Comparison of ENCODE assay signal across 18 cellular contexts in the genomic region with DNA sequence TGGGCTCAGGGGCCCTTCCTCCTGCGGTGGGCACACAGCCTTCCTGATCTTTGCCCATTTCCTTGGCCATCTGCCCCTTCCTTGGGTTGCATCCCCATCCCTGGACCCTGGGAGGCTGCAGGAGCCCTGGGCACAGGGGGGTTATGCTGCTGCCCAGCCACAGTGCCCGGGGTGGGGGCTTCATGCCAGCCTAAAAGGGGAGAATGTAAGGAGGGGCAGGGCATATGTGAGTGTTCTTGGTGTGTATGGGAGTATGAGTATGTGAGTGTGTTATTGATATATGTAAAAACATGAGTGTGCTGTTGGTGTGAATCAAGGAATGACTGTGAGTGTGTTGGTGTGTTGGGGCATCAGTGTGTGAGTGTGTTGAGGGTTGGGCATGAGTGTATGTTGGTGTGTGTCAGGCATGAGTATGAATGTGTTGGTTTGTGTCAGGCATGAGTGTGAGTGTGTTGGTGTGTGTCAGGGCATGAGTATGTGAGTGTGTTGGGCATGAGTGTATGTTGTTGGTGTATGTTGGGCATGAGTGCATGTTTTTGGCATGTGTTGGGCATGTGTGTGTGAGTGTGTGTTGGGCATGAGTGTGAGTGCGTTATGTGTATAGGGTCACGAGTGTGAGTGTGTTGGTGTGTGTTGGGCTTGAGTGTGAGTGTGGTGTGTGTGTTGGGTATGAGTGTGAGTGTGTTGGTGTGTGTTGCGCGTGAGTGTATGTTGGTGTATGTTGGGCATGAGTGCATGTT. TPM values are rescaled to one million over a fixed set of nuclear protein-coding genes. Genes with fewer than 3 reads are reported as not detected.
DNase-seq lines count a peak whose midpoint lies in the region; ATAC-seq, FAIRE-seq and TF ChIP-seq lines count a peak whose summit lies in the region.
"Had no signal": no experiment of that assay in that cellular context is flagged by ENCODE, and none has a peak within 500 bp of the region (broad histone marks: within the 10 kb centered on the region; RNA-seq: fewer than 3 reads in every experiment).

No MANE protein-coding gene starts in this region.

- intact Hi-C loops in GM12878 (cut with micrococcal nuclease; ENCODE audit: unreplicated experiment): no loop called here
- intact Hi-C loops in upper lobe of right lung (cut with DNase I): no loop called here
- intact Hi-C loops in kidney (cut with DNase I): no loop called here

- no peak overlapping the region for H2AFZ ChIP-seq in GM12878 (ENCODE audit: control insufficient read depth, low read depth, low read length)

- H3K27me3 ChIP-seq in GM12878 (replicated peaks in 1 of 2; ENCODE audit: control insufficient read depth in 2 of 2, insufficient read depth in 2 of 2, low read length in 1 of 2) (no peaks in the 10 kb centered on the region), upper lobe of right lung (no peaks in the 10 kb centered on the region), small intestine (ENCODE audit: control insufficient read depth in 2 of 2, insufficient read depth in 2 of 2, low read length in 2 of 2) (no peaks in the 10 kb centered on the region)
- H3K27me3 ChIP-seq: BE2C had no signal

- H3K4me2 ChIP-seq in GM12878 (ENCODE audit: control insufficient read depth, insufficient read depth): no peak overlapping the region

- no peak overlapping the region for H3K27ac ChIP-seq in GM12878 (ENCODE audit: control insufficient read depth, insufficient read depth)
- H3K27ac ChIP-seq in upper lobe of right lung: no peak overlapping the region
- no peak overlapping the region for H3K27ac ChIP-seq in kidney (ENCODE audit: low read depth in 2 of 2, low read length in 2 of 2)
- H3K27ac ChIP-seq in small intestine (ENCODE audit: low read depth in 1 of 2, low read length in 1 of 2): no peak overlapping the region

- H3K9me3 ChIP-seq in GM12878 (replicated peaks; ENCODE audit: control insufficient read depth, insufficient read depth, low read length): no peaks in the 10 kb centered on the region; the same call in 2 of the 3 replicates
- H3K9me3 ChIP-seq in upper lobe of right lung: no peaks in the 10 kb centered on the region
- no peaks in the 10 kb centered on the region for H3K9me3 ChIP-seq in kidney (ENCODE audit: control insufficient read depth in 1 of 2, low read length in 2 of 2)
- H3K9me3 ChIP-seq in small intestine (ENCODE audit: control insufficient read depth, low read depth): no peaks in the 10 kb centered on the region
- H3K9me3 ChIP-seq: BE2C, Caco-2 had no signal

- H3K4me3 ChIP-seq in GM12878 (no peak overlapping the region), upper lobe of right lung (no peak overlapping the region), kidney (ENCODE audit: low read length in 2 of 2) (no peak overlapping the region), small intestine (ENCODE audit: low read depth in 1 of 2, low read length in 2 of 2) (no peak overlapping the region)

- no peaks in the 10 kb centered on the region for H3K79me2 ChIP-seq in GM12878 (ENCODE audit: control insufficient read depth, insufficient read depth, low read length)

- POLR2A ChIA-PET in WTC11 (lab: Charles Lee) (no interaction called here), GM12878 (lab: Charles Lee) (no interaction called here)

- H3K36me3 Mint-ChIP-seq in WTC11: peaks cover 7% of the 10 kb centered on the region
- no peaks in the 10 kb centered on the region for H3K36me3 Mint-ChIP-seq in natural killer cell treated with Interleukin-12 subunit alpha and Interleukin-12 subunit beta and Interleukin-15 and Interleukin-18, amount 100 ng/mL, for 72 hours
- H3K36me3 Mint-ChIP-seq: CD4-positive, CD25-positive, alpha-beta regulatory T cell; IgD-negative memory B cell had no signal

- H3K4me1 ChIP-seq in GM12878 (ENCODE audit: control insufficient read depth, insufficient read depth, low read length) (no peaks in the 10 kb centered on the region), upper lobe of right lung (no peaks in the 10 kb centered on the region), kidney (ENCODE audit: control insufficient read depth in 1 of 2, insufficient read depth in 1 of 2, low read depth in 1 of 2, low read length in 2 of 2) (no peaks in the 10 kb centered on the region), small intestine (ENCODE audit: control insufficient read depth in 2 of 2, insufficient read depth in 1 of 2, low read depth in 1 of 2, low read length in 1 of 2) (no peaks in the 10 kb centered on the region)
- H3K4me1 ChIP-seq: BE2C, Caco-2 had no signal

- TF ChIP-seq EP300 in GM12878 (IDR thresholded peaks at IDR 0.05; ENCODE audit: borderline replicate concordance in 1 of 2, control insufficient read depth in 1 of 2, low read depth in 2 of 2, low read length in 2 of 2): no peak

- H3K27ac Mint-ChIP-seq in WTC11: no peak overlapping the region
- H3K27ac Mint-ChIP-seq in natural killer cell treated with Interleukin-12 subunit alpha and Interleukin-12 subunit beta and Interleukin-15 and Interleukin-18, amount 100 ng/mL, for 72 hours: no peak overlapping the region
- H3K27ac Mint-ChIP-seq: CD4-positive, CD25-positive, alpha-beta regulatory T cell; H9; IgD-negative memory B cell had no signal

- peaks cover 12% of the 10 kb centered on the region for H3K9me3 Mint-ChIP-seq in WTC11
- H3K9me3 Mint-ChIP-seq in natural killer cell treated with Interleukin-12 subunit alpha and Interleukin-12 subunit beta and Interleukin-15 and Interleukin-18, amount 100 ng/mL, for 72 hours: no peaks in the 10 kb centered on the region
- H3K9me3 Mint-ChIP-seq: CD4-positive, CD25-positive, alpha-beta regulatory T cell; IgD-negative memory B cell had no signal

- RAD21 ChIA-PET in GM12878 (lab: Charles Lee; ENCODE audit: unreplicated experiment): no interaction called here

- no peak overlapping the region for H3K9ac ChIP-seq in GM12878 (ENCODE audit: control insufficient read depth, insufficient read depth, low read length)
- H3K9ac ChIP-seq in kidney (ENCODE audit: low read length in 2 of 2): no peak overlapping the region

- TF ChIP-seq CTCF in WTC11 (IDR thresholded peaks at IDR 0.05) (no peak), GM12878 (IDR thresholded peaks at IDR 0.05 in 2 of 3, conservative IDR thresholded peaks at IDR 0.05 in 1 of 3; ENCODE audit: control insufficient read depth in 2 of 3, extremely low read depth in 1 of 3, insufficient read depth in 1 of 3, low read depth in 3 of 3, low read length in 3 of 3) (no peak), upper lobe of right lung (IDR thresholded peaks at IDR 0.05) (no peak), kidney (IDR thresholded peaks at IDR 0.05; ENCODE audit: borderline replicate concordance, extremely low read depth, insufficient read depth) (no peak)

- 61% methylated on average over 6 of the region's 6 CpGs for WGBS in GM12878 (ENCODE audit: insufficient coverage, insufficient replicate concordance, low lambda C conversion rate, missing lambda C conversion rate)
- 67 to 78% (median 69%) methylated on average over 6 of the region's 6 CpGs for WGBS in small intestine, 3 donors

- H3K4me1 Mint-ChIP-seq in WTC11: peaks cover 37% of the 10 kb centered on the region
- H3K4me1 Mint-ChIP-seq in natural killer cell treated with Interleukin-12 subunit alpha and Interleukin-12 subunit beta and Interleukin-15 and Interleukin-18, amount 100 ng/mL, for 72 hours (ENCODE audit: low read depth in 2 of 2): peaks cover 0 to 5% of the 10 kb centered on the region in 2 donors
- H3K4me1 Mint-ChIP-seq: CD4-positive, CD25-positive, alpha-beta regulatory T cell; IgD-negative memory B cell had no signal

- no peaks in the 10 kb centered on the region for H3K36me3 ChIP-seq in GM12878 (ENCODE audit: control insufficient read depth in 2 of 2, insufficient read depth in 2 of 2, low read length in 1 of 2)
- no peaks in the 10 kb centered on the region for H3K36me3 ChIP-seq in upper lobe of right lung
- H3K36me3 ChIP-seq in kidney (ENCODE audit: control insufficient read depth in 1 of 2, insufficient read depth in 2 of 2, low read length in 2 of 2): no peaks in the 10 kb centered on the region
- H3K36me3 ChIP-seq in small intestine (ENCODE audit: control insufficient read depth in 2 of 2, insufficient read depth in 2 of 2, low read length in 2 of 2): no peaks in the 10 kb centered on the region
- H3K36me3 ChIP-seq: BE2C had no signal

- in situ Hi-C loops in GM12878 (cut with MboI): loop anchor here (10.0 kb wide), 1 partner anchor 61 kb away; no protein-coding TSS in a partner anchor

- BruUV-seq in GM12878 (replicated peaks; lab: Mats Ljungman, UMichigan): no TSS peak

- peaks cover 40% of the 10 kb centered on the region for H3K27me3 Mint-ChIP-seq in WTC11 (ENCODE audit: low read depth)
- no peaks in the 10 kb centered on the region for H3K27me3 Mint-ChIP-seq in natural killer cell treated with Interleukin-12 subunit alpha and Interleukin-12 subunit beta and Interleukin-15 and Interleukin-18, amount 100 ng/mL, for 72 hours
- H3K27me3 Mint-ChIP-seq: CD4-positive, CD25-positive, alpha-beta regulatory T cell; IgD-negative memory B cell had no signal

- ATAC-seq in WTC11: no peak
- ATAC-seq in GM12878: no peak
- ATAC-seq in natural killer cell treated with Interleukin-12 subunit alpha and Interleukin-12 subunit beta and Interleukin-15 and Interleukin-18, amount 100 ng/mL, for 72 hours: peak; percentile 13 to 40
- ATAC-seq in upper lobe of right lung: peak; percentile 22

- TF ChIP-seq POLR2A in GM12878 (IDR thresholded peaks at IDR 0.05; ENCODE audit: low read depth, low read length): no peak

- SMC1A ChIA-PET in GM12878 (lab: Charles Lee; ENCODE audit: uncharacterized antibody, unreplicated experiment): no interaction called here

- H3K4me3 Mint-ChIP-seq in WTC11: no peak overlapping the region
- H3K4me3 Mint-ChIP-seq in natural killer cell treated with Interleukin-12 subunit alpha and Interleukin-12 subunit beta and Interleukin-15 and Interleukin-18, amount 100 ng/mL, for 72 hours: no peak overlapping the region
- H3K4me3 Mint-ChIP-seq: CD4-positive, CD25-positive, alpha-beta regulatory T cell; H9; IgD-negative memory B cell had no signal

- FAIRE-seq in GM12878 (lab: Jason Lieb, UNC): no peak
- FAIRE-seq in kidney (lab: Jason Lieb, UNC): no peak
- no peak for FAIRE-seq in small intestine (lab: Jason Lieb, UNC)
- FAIRE-seq: A204.1, D721Med, G401.6 had no signal

- CTCF ChIA-PET in WTC11 (lab: Charles Lee): no interaction called here
- CTCF ChIA-PET in GM12878 (lab: Yijun Ruan, JAX): no interaction called here

- DNase-seq in WTC11 (ENCODE audit: low spot score) (no peak), GM12878 (ENCODE audit: low read depth, low spot score) (no peak), upper lobe of right lung (no peak), kidney (no peak), small intestine (no peak), GM03348 (ENCODE audit: low spot score) (no peak)
- no peak for DNase-seq in natural killer cell treated with Interleukin-12 subunit alpha and Interleukin-12 subunit beta and Interleukin-15 and Interleukin-18, amount 100 ng/mL, for 72 hours (ENCODE audit: low spot score)
- DNase-seq: ACHN; BE2C; C1 segment of cervical spinal cord; Caco-2; CD4-positive, CD25-positive, alpha-beta regulatory T cell; GOT3; H9 had no signal

- TF ChIP-seq RAD21 in GM12878 (IDR thresholded peaks at IDR 0.05; ENCODE audit: insufficient read depth, low read depth, low read length): no peak

- H4K20me1 ChIP-seq in GM12878 (ENCODE audit: control insufficient read depth, insufficient read depth): no peaks in the 10 kb centered on the region

RNA-seq across cellular contexts. Expression of a gene that starts 14.7 kb away (rescaled TPM):
- total RNA-seq in WTC11 (2021) (not detected in 3 replicates), GM12878 (2014; rRNA removed) (not detected in 2 replicates), GM12878 (2014; rRNA removed; fragmentation: Illumina TruSeq; extraction: Trizol) (not detected in 2 replicates), GM12878 (2021) (not detected in 2 replicates), upper lobe of right lung (not detected), kidney (not detected)
- total RNA-seq in GM12878 (2013; cell fraction: nucleolus; rRNA removed): not detected in 2 replicates
- polyA plus RNA-seq in GM12878 (2011; ENCODE audit: low read depth): not detected
- polyA plus RNA-seq in GM12878 (2011; rRNA removed) (not detected in 2 replicates), GM12878 (2014; fragmentation: Illumina TruSeq; extraction: Trizol) (not detected in 2 replicates), GM12878 (2014; fragmentation: Nextera tagmentation; extraction: Ambion mirVana) (not detected), GM12878 (2014; rRNA removed) (not detected in 2 replicates), GM12878 (2016; fragmentation: Nextera tagmentation; extraction: Ambion mirVana) (not detected), kidney (ENCODE audit: insufficient read depth, low read depth, low replicate concordance) (not detected), small intestine (not detected)
- polyA plus RNA-seq in GM12878 (2011; cell fraction: cytosol; rRNA removed): not detected in 2 replicates
- not detected in 2 replicates for polyA plus RNA-seq in GM12878 (2011; cell fraction: nucleus; rRNA removed)
- not detected in 2 replicates for polyA plus RNA-seq in GM12878 (2012)
- not detected in 2 replicates for polyA minus RNA-seq in GM12878 (2011; rRNA and poly(A)+ RNA removed)
- polyA minus RNA-seq in GM12878 (2011; cell fraction: cytosol; rRNA and poly(A)+ RNA removed): not detected in 2 replicates
- polyA minus RNA-seq in GM12878 (2011; cell fraction: nucleus; rRNA and poly(A)+ RNA removed): not detected in 2 replicates
- not detected for total RNA-seq in natural killer cell treated with Interleukin-12 subunit alpha and Interleukin-12 subunit beta and Interleukin-15 and Interleukin-18, amount 100 ng/mL, for 72 hours
- total RNA-seq: Caco-2; CD4-positive, CD25-positive, alpha-beta regulatory T cell; H9 had no signal
- polyA plus RNA-seq: CD4-positive, CD25-positive, alpha-beta regulatory T cell; IgD-negative memory B cell had no signal

RNA-seq across cellular contexts. Expression of a gene that starts 23.5 kb away (rescaled TPM):
- not detected in 3 replicates for total RNA-seq in WTC11 (2021)
- not detected in 2 replicates for total RNA-seq in GM12878 (2013; cell fraction: nucleolus; rRNA removed)
- not detected in 2 replicates for total RNA-seq in GM12878 (2014; rRNA removed)
- not detected in 2 replicates for total RNA-seq in GM12878 (2014; rRNA removed; fragmentation: Illumina TruSeq; extraction: Trizol)
- total RNA-seq in GM12878 (2021): not detected in 2 replicates
- polyA plus RNA-seq in GM12878 (2011; ENCODE audit: low read depth): not detected
- 0.33 and 0.35 TPM in 2 replicates for polyA plus RNA-seq in GM12878 (2011; rRNA removed)
- polyA plus RNA-seq in GM12878 (2011; cell fraction: cytosol; rRNA removed): 0.27 and 0.39 TPM in 2 replicates
- polyA plus RNA-seq in GM12878 (2011; cell fraction: nucleus; rRNA removed): not detected in 2 replicates
- not detected in 2 replicates for polyA plus RNA-seq in GM12878 (2012)
- not detected in 2 replicates for polyA plus RNA-seq in GM12878 (2014; fragmentation: Illumina TruSeq; extraction: Trizol)
- not detected for polyA plus RNA-seq in GM12878 (2014; fragmentation: Nextera tagmentation; extraction: Ambion mirVana)
- not detected in 2 replicates for polyA plus RNA-seq in GM12878 (2014; rRNA removed)
- not detected for polyA plus RNA-seq in GM12878 (2016; fragmentation: Nextera tagmentation; extraction: Ambion mirVana)
- not detected in 2 replicates for polyA minus RNA-seq in GM12878 (2011; rRNA and poly(A)+ RNA removed)
- polyA minus RNA-seq in GM12878 (2011; cell fraction: cytosol; rRNA and poly(A)+ RNA removed): not detected in 2 replicates
- polyA minus RNA-seq in GM12878 (2011; cell fraction: nucleus; rRNA and poly(A)+ RNA removed): not detected in 2 replicates
- total RNA-seq in natural killer cell treated with Interleukin-12 subunit alpha and Interleukin-12 subunit beta and Interleukin-15 and Interleukin-18, amount 100 ng/mL, for 72 hours: not detected
- not detected for total RNA-seq in upper lobe of right lung
- total RNA-seq in kidney: not detected
- polyA plus RNA-seq in kidney (ENCODE audit: insufficient read depth, low read depth, low replicate concordance): not detected
- polyA plus RNA-seq in small intestine: not detected
- total RNA-seq: Caco-2; CD4-positive, CD25-positive, alpha-beta regulatory T cell; H9 had no signal
- polyA plus RNA-seq: CD4-positive, CD25-positive, alpha-beta regulatory T cell; IgD-negative memory B cell had no signal

RNA-seq across cellular contexts. Expression of a gene that starts 36.7 kb away (rescaled TPM):
- total RNA-seq in WTC11 (2021): not detected in 3 replicates
- total RNA-seq in GM12878 (2013; cell fraction: nucleolus; rRNA removed): not detected in 2 replicates
- total RNA-seq in GM12878 (2014; rRNA removed): not detected in 2 replicates
- not detected in 2 replicates for total RNA-seq in GM12878 (2014; rRNA removed; fragmentation: Illumina TruSeq; extraction: Trizol)
- total RNA-seq in GM12878 (2021): not detected in 2 replicates
- not detected for polyA plus RNA-seq in GM12878 (2011; ENCODE audit: low read depth)
- polyA plus RNA-seq in GM12878 (2011; rRNA removed): not detected in 2 replicates
- not detected in 2 replicates for polyA plus RNA-seq in GM12878 (2011; cell fraction: cytosol; rRNA removed)
- not detected in 2 replicates for polyA plus RNA-seq in GM12878 (2011; cell fraction: nucleus; rRNA removed)
- polyA plus RNA-seq in GM12878 (2012): not detected in 2 replicates
- not detected in 2 replicates for polyA plus RNA-seq in GM12878 (2014; fragmentation: Illumina TruSeq; extraction: Trizol)
- polyA plus RNA-seq in GM12878 (2014; fragmentation: Nextera tagmentation; extraction: Ambion mirVana): not detected
- polyA plus RNA-seq in GM12878 (2014; rRNA removed): not detected in 2 replicates
- not detected for polyA plus RNA-seq in GM12878 (2016; fragmentation: Nextera tagmentation; extraction: Ambion mirVana)
- not detected in 2 replicates for polyA minus RNA-seq in GM12878 (2011; rRNA and poly(A)+ RNA removed)
- polyA minus RNA-seq in GM12878 (2011; cell fraction: cytosol; rRNA and poly(A)+ RNA removed): not detected in 2 replicates
- polyA minus RNA-seq in GM12878 (2011; cell fraction: nucleus; rRNA and poly(A)+ RNA removed): not detected in 2 replicates
- total RNA-seq in natural killer cell treated with Interleukin-12 subunit alpha and Interleukin-12 subunit beta and Interleukin-15 and Interleukin-18, amount 100 ng/mL, for 72 hours: not detected
- not detected for total RNA-seq in upper lobe of right lung
- total RNA-seq in kidney: not detected
- not detected for polyA plus RNA-seq in kidney (ENCODE audit: insufficient read depth, low read depth, low replicate concordance)
- not detected for polyA plus RNA-seq in small intestine
- total RNA-seq: CD4-positive, CD25-positive, alpha-beta regulatory T cell; H9 had no signal
- polyA plus RNA-seq: CD4-positive, CD25-positive, alpha-beta regulatory T cell; IgD-negative memory B cell had no signal

RNA-seq across cellular contexts. Expression of a gene that starts 54.9 kb away (rescaled TPM):
- total RNA-seq in WTC11 (2021): 12.9 to 15.1 TPM (median 13.3 TPM) in 3 replicates
- total RNA-seq in GM12878 (2013; cell fraction: nucleolus; rRNA removed): 84.8 and 86.2 TPM in 2 replicates
- 7.2 and 8.8 TPM in 2 replicates for total RNA-seq in GM12878 (2014; rRNA removed)
- 7.1 and 8.6 TPM in 2 replicates for total RNA-seq in GM12878 (2014; rRNA removed; fragmentation: Illumina TruSeq; extraction: Trizol)
- total RNA-seq in GM12878 (2021): 6.6 and 8.5 TPM in 2 replicates
- polyA plus RNA-seq in GM12878 (2011; ENCODE audit: low read depth): 5.3 TPM
- polyA plus RNA-seq in GM12878 (2011; rRNA removed): 15.9 and 23.1 TPM in 2 replicates
- polyA plus RNA-seq in GM12878 (2011; cell fraction: cytosol; rRNA removed): 4.6 and 4.8 TPM in 2 replicates
- 26.9 and 33.7 TPM in 2 replicates for polyA plus RNA-seq in GM12878 (2011; cell fraction: nucleus; rRNA removed)
- polyA plus RNA-seq in GM12878 (2012): 7.8 and 9.9 TPM in 2 replicates
- polyA plus RNA-seq in GM12878 (2014; fragmentation: Illumina TruSeq; extraction: Trizol): 8.0 and 10.8 TPM in 2 replicates
- polyA plus RNA-seq in GM12878 (2014; fragmentation: Nextera tagmentation; extraction: Ambion mirVana): 1 to 10 TPM; 2.1 to 2.3 TPM
- 9.2 and 10.2 TPM in 2 replicates for polyA plus RNA-seq in GM12878 (2014; rRNA removed)
- polyA plus RNA-seq in GM12878 (2016; fragmentation: Nextera tagmentation; extraction: Ambion mirVana): 1 to 10 TPM; 6.0 to 7.2 TPM
- 7.1 and 12.4 TPM in 2 replicates for polyA minus RNA-seq in GM12878 (2011; rRNA and poly(A)+ RNA removed)
- polyA minus RNA-seq in GM12878 (2011; cell fraction: cytosol; rRNA and poly(A)+ RNA removed): 3.9 and 4.6 TPM in 2 replicates
- 14.0 and 16.9 TPM in 2 replicates for polyA minus RNA-seq in GM12878 (2011; cell fraction: nucleus; rRNA and poly(A)+ RNA removed)
- 10 to 100 TPM; 12.4 to 16.6 TPM for total RNA-seq in natural killer cell treated with Interleukin-12 subunit alpha and Interleukin-12 subunit beta and Interleukin-15 and Interleukin-18, amount 100 ng/mL, for 72 hours
- 10.8 TPM for total RNA-seq in upper lobe of right lung
- 9.6 TPM for total RNA-seq in kidney
- polyA plus RNA-seq in kidney (ENCODE audit: insufficient read depth, low read depth, low replicate concordance): 5.3 TPM
- 1 to 10 TPM; 3.2 to 8.4 (median 5.6) TPM for polyA plus RNA-seq in small intestine

Comparison
In these comparisons a context has a peak if more than half of its experiments do, and no peak if none do; other contexts are left out.
1. ATAC-seq: peak in natural killer cell treated with Interleukin-12 subunit alpha and Interleukin-12 subunit beta and Interleukin-15 and Interleukin-18, amount 100 ng/mL, for 72 hours (2 of 2) and upper lobe of right lung (single experiment); none in WTC11 (single experiment) and GM12878 (single experiment).